In genomic region chr19:35446194-35446593, GRCh38 we compare ENCODE assay signal across 15 cellular contexts. TPM values are rescaled to one million over a fixed set of nuclear protein-coding genes. Genes with fewer than 3 reads are reported as not detected.
DNase-seq lines count a peak whose midpoint lies in the region; ATAC-seq and TF ChIP-seq lines count a peak whose summit lies in the region.
"Had no signal": no experiment of that assay in that cellular context is flagged by ENCODE, and none has a peak within 500 bp of the region (broad histone marks: within the 10 kb centered on the region; RNA-seq: fewer than 3 reads in every experiment).

No MANE protein-coding gene starts in this region.

- TF ChIP-seq POLR2A in spleen (IDR thresholded peaks at IDR 0.05): no peak

- no peak for TF ChIP-seq CTCF in spleen (IDR thresholded peaks at IDR 0.05 in 8 of 11, conservative IDR thresholded peaks at IDR 0.05 in 3 of 11)

- peak overlapping the region in 1 of 8 donors; percentile 28 for H3K4me3 ChIP-seq in spleen
- H3K4me3 ChIP-seq: A549, Peyer's patch, sigmoid colon, tibial nerve had no signal

- H3K36me3 Mint-ChIP-seq in activated CD4-positive, alpha-beta T cell treated with anti-CD3 and anti-CD28 coated beads, Interleukin-2, amount 10 ng/mL, durations not matched to agents 7 days and 5 days (ENCODE audit: low read depth): no peaks in the 10 kb centered on the region
- no peaks in the 10 kb centered on the region for H3K36me3 Mint-ChIP-seq in activated CD4-positive, alpha-beta T cell treated with anti-CD3 and anti-CD28 coated beads, Interleukin-2, amount 10 ng/mL, durations not matched to agents 24 days and 14 days (ENCODE audit: low read depth)
- H3K36me3 Mint-ChIP-seq in activated T-helper 2 cell treated with anti-CD3 and anti-CD28 coated beads, Interferon-gamma antibody, Interleukin-2, Interleukin-4, amounts not matched to agents 10 μg/mL and 5 μg/mL and 100 μg/mL, durations not matched to agents 14 hours and 24 hours and 36 hours (ENCODE audit: low read depth): no peaks in the 10 kb centered on the region

- H3K36me3 ChIP-seq in spleen: peaks cover 0 to 13% (median 0%) of the 10 kb centered on the region in 6 donors
- H3K36me3 ChIP-seq: Peyer's patch, sigmoid colon, tibial nerve had no signal

- 47 to 64% (median 53%) methylated on average over 11 of the region's 11 CpGs for WGBS in spleen, 5 donors

- intact Hi-C loops in activated CD4-positive, alpha-beta T cell treated with anti-CD3 and anti-CD28 coated beads, Interleukin-2, amount 10 ng/mL, durations not matched to agents 24 days and 14 days (cut with micrococcal nuclease): no loop called here
- intact Hi-C loops in activated T-helper 2 cell treated with anti-CD3 and anti-CD28 coated beads, Interferon-gamma antibody, Interleukin-2, Interleukin-4, amounts not matched to agents 10 μg/mL and 5 μg/mL and 100 μg/mL, durations not matched to agents 14 hours and 24 hours and 36 hours (cut with micrococcal nuclease): no loop called here
- intact Hi-C loops in spleen (cut with DNase I; ENCODE audit: low total_unique reads): no loop called here

- no peak overlapping the region for H3K27ac Mint-ChIP-seq in activated CD4-positive, alpha-beta T cell treated with anti-CD3 and anti-CD28 coated beads, Interleukin-2, amount 10 ng/mL, durations not matched to agents 7 days and 5 days
- no peak overlapping the region for H3K27ac Mint-ChIP-seq in activated CD4-positive, alpha-beta T cell treated with anti-CD3 and anti-CD28 coated beads, Interleukin-2, amount 10 ng/mL, durations not matched to agents 24 days and 14 days
- H3K27ac Mint-ChIP-seq in activated T-helper 2 cell treated with anti-CD3 and anti-CD28 coated beads, Interferon-gamma antibody, Interleukin-2, Interleukin-4, amounts not matched to agents 10 μg/mL and 5 μg/mL and 100 μg/mL, durations not matched to agents 14 hours and 24 hours and 36 hours: peak overlapping the region; percentile 12

- H3K27ac ChIP-seq in spleen: peak overlapping the region in 7 of 8 donors; percentile 6 to 91 (median 68)
- H3K27ac ChIP-seq: A549, Peyer's patch, sigmoid colon, tibial nerve had no signal

- H3K27me3 Mint-ChIP-seq in activated CD4-positive, alpha-beta T cell treated with anti-CD3 and anti-CD28 coated beads, Interleukin-2, amount 10 ng/mL, durations not matched to agents 7 days and 5 days: peaks cover 31% of the 10 kb centered on the region
- H3K27me3 Mint-ChIP-seq in activated CD4-positive, alpha-beta T cell treated with anti-CD3 and anti-CD28 coated beads, Interleukin-2, amount 10 ng/mL, durations not matched to agents 24 days and 14 days: peaks cover 44% of the 10 kb centered on the region
- H3K27me3 Mint-ChIP-seq in activated T-helper 2 cell treated with anti-CD3 and anti-CD28 coated beads, Interferon-gamma antibody, Interleukin-2, Interleukin-4, amounts not matched to agents 10 μg/mL and 5 μg/mL and 100 μg/mL, durations not matched to agents 14 hours and 24 hours and 36 hours (ENCODE audit: low read depth): peaks cover 46% of the 10 kb centered on the region

- CTCF ChIA-PET in activated CD4-positive, alpha-beta T cell treated with anti-CD3 and anti-CD28 coated beads, Interleukin-2, amount 10 ng/mL, durations not matched to agents 7 days and 5 days (lab: Charles Lee): no interaction called here

- H3K9me3 ChIP-seq in spleen: no peaks in the 10 kb centered on the region
- H3K9me3 ChIP-seq: A549, Peyer's patch, sigmoid colon, tibial nerve had no signal

- peak; percentile 17 for DNase-seq in activated CD4-positive, alpha-beta T cell treated with anti-CD3 and anti-CD28 coated beads, Interleukin-2, amount 10 ng/mL, durations not matched to agents 7 days and 5 days
- DNase-seq in activated CD4-positive, alpha-beta T cell treated with anti-CD3 and anti-CD28 coated beads, Interleukin-2, amount 10 ng/mL, durations not matched to agents 24 days and 14 days: no peak
- DNase-seq in NOMO-1 (lab: John Stamatoyannopoulos, UW; ENCODE audit: unreplicated experiment in 2 of 2) (peak; percentile 33 to 81), spleen (no peak), amniotic stem cell (lab: John Stamatoyannopoulos, UW) (no peak), cortex of kidney (lab: John Stamatoyannopoulos, UW) (no peak)
- DNase-seq in activated T-helper 2 cell treated with anti-CD3 and anti-CD28 coated beads, Interferon-gamma antibody, Interleukin-2, Interleukin-4, amounts not matched to agents 10 μg/mL and 5 μg/mL and 100 μg/mL, durations not matched to agents 14 hours and 24 hours and 36 hours (ENCODE audit: low spot score): no peak
- DNase-seq: head of caudate nucleus, NCI-H226, Peyer's patch, sigmoid colon, T1000 had no signal

- peaks cover 0 to 61% (median 4%) of the 10 kb centered on the region in 7 donors for H3K27me3 ChIP-seq in spleen (replicated peaks in 1 of 7)
- H3K27me3 ChIP-seq: Peyer's patch had no signal

- peaks cover 29% of the 10 kb centered on the region for H3K4me1 Mint-ChIP-seq in activated CD4-positive, alpha-beta T cell treated with anti-CD3 and anti-CD28 coated beads, Interleukin-2, amount 10 ng/mL, durations not matched to agents 7 days and 5 days
- peaks cover 15% of the 10 kb centered on the region for H3K4me1 Mint-ChIP-seq in activated CD4-positive, alpha-beta T cell treated with anti-CD3 and anti-CD28 coated beads, Interleukin-2, amount 10 ng/mL, durations not matched to agents 24 days and 14 days
- peaks cover 34% of the 10 kb centered on the region for H3K4me1 Mint-ChIP-seq in activated T-helper 2 cell treated with anti-CD3 and anti-CD28 coated beads, Interferon-gamma antibody, Interleukin-2, Interleukin-4, amounts not matched to agents 10 μg/mL and 5 μg/mL and 100 μg/mL, durations not matched to agents 14 hours and 24 hours and 36 hours (ENCODE audit: low read depth)

- ATAC-seq in HG03095 (IDR thresholded peaks at IDR 0.05; ENCODE audit: unreplicated experiment): no peak
- ATAC-seq: A549 had no signal

- H3K4me3 Mint-ChIP-seq in activated CD4-positive, alpha-beta T cell treated with anti-CD3 and anti-CD28 coated beads, Interleukin-2, amount 10 ng/mL, durations not matched to agents 7 days and 5 days: no peak overlapping the region
- H3K4me3 Mint-ChIP-seq in activated CD4-positive, alpha-beta T cell treated with anti-CD3 and anti-CD28 coated beads, Interleukin-2, amount 10 ng/mL, durations not matched to agents 24 days and 14 days: no peak overlapping the region
- no peak overlapping the region for H3K4me3 Mint-ChIP-seq in activated T-helper 2 cell treated with anti-CD3 and anti-CD28 coated beads, Interferon-gamma antibody, Interleukin-2, Interleukin-4, amounts not matched to agents 10 μg/mL and 5 μg/mL and 100 μg/mL, durations not matched to agents 14 hours and 24 hours and 36 hours (ENCODE audit: low read depth)

- peaks cover 25 to 85% (median 68%) of the 10 kb centered on the region in 6 donors for H3K4me1 ChIP-seq in spleen
- H3K4me1 ChIP-seq: A549 had no signal

- no peaks in the 10 kb centered on the region for H3K9me3 Mint-ChIP-seq in activated CD4-positive, alpha-beta T cell treated with anti-CD3 and anti-CD28 coated beads, Interleukin-2, amount 10 ng/mL, durations not matched to agents 7 days and 5 days
- no peaks in the 10 kb centered on the region for H3K9me3 Mint-ChIP-seq in activated CD4-positive, alpha-beta T cell treated with anti-CD3 and anti-CD28 coated beads, Interleukin-2, amount 10 ng/mL, durations not matched to agents 24 days and 14 days
- no peaks in the 10 kb centered on the region for H3K9me3 Mint-ChIP-seq in activated T-helper 2 cell treated with anti-CD3 and anti-CD28 coated beads, Interferon-gamma antibody, Interleukin-2, Interleukin-4, amounts not matched to agents 10 μg/mL and 5 μg/mL and 100 μg/mL, durations not matched to agents 14 hours and 24 hours and 36 hours

- POLR2A ChIA-PET in activated CD4-positive, alpha-beta T cell treated with anti-CD3 and anti-CD28 coated beads, Interleukin-2, amount 10 ng/mL, durations not matched to agents 7 days and 5 days (lab: Charles Lee): no interaction called here

RNA-seq across cellular contexts. Expression of gene FFAR2, which starts 1.9 kb away (rescaled TPM):
- total RNA-seq in activated CD4-positive, alpha-beta T cell treated with anti-CD3 and anti-CD28 coated beads, Interleukin-2, amount 10 ng/mL, durations not matched to agents 7 days and 5 days: not detected
- total RNA-seq in activated CD4-positive, alpha-beta T cell treated with anti-CD3 and anti-CD28 coated beads, Interleukin-2, amount 10 ng/mL, durations not matched to agents 24 days and 14 days: not detected in 2 replicates
- not detected in 2 replicates for total RNA-seq in activated T-helper 2 cell treated with anti-CD3 and anti-CD28 coated beads, Interferon-gamma antibody, Interleukin-2, Interleukin-4, amounts not matched to agents 10 μg/mL and 5 μg/mL and 100 μg/mL, durations not matched to agents 14 hours and 24 hours and 36 hours
- 10 to 100 TPM in 5 of 7 donors, 1 to 10 TPM in 2; 3.0 to 53.5 (median 12.6) TPM for total RNA-seq in spleen
- 1 to 10 TPM in 2 of 3 donors, under 1 TPM in 1; 0.89 to 9.0 (median 5.7) TPM for polyA plus RNA-seq in spleen

RNA-seq across cellular contexts. Expression of gene KRTDAP, which starts 44.1 kb away (rescaled TPM):
- total RNA-seq in activated CD4-positive, alpha-beta T cell treated with anti-CD3 and anti-CD28 coated beads, Interleukin-2, amount 10 ng/mL, durations not matched to agents 7 days and 5 days: not detected
- total RNA-seq in activated CD4-positive, alpha-beta T cell treated with anti-CD3 and anti-CD28 coated beads, Interleukin-2, amount 10 ng/mL, durations not matched to agents 24 days and 14 days: not detected in 2 replicates
- total RNA-seq in activated T-helper 2 cell treated with anti-CD3 and anti-CD28 coated beads, Interferon-gamma antibody, Interleukin-2, Interleukin-4, amounts not matched to agents 10 μg/mL and 5 μg/mL and 100 μg/mL, durations not matched to agents 14 hours and 24 hours and 36 hours: not detected in 2 replicates
- total RNA-seq in spleen: 1 to 10 TPM in 1 of 7 donors, not detected in 6; 3.1 TPM
- polyA plus RNA-seq in spleen: not detected
- total RNA-seq: Peyer's patch, sigmoid colon, tibial nerve had no signal
- polyA plus RNA-seq: A549, sigmoid colon had no signal

Comparison
In these comparisons a context has a peak if more than half of its experiments do, and no peak if none do; other contexts are left out.
1. DNase-seq: peak in activated CD4-positive, alpha-beta T cell treated with anti-CD3 and anti-CD28 coated beads, Interleukin-2, amount 10 ng/mL, durations not matched to agents 7 days and 5 days (single experiment) and NOMO-1 (2 of 2); none in activated CD4-positive, alpha-beta T cell treated with anti-CD3 and anti-CD28 coated beads, Interleukin-2, amount 10 ng/mL, durations not matched to agents 24 days and 14 days (single experiment), activated T-helper 2 cell treated with anti-CD3 and anti-CD28 coated beads, Interferon-gamma antibody, Interleukin-2, Interleukin-4, amounts not matched to agents 10 μg/mL and 5 μg/mL and 100 μg/mL, durations not matched to agents 14 hours and 24 hours and 36 hours (single experiment), spleen (single experiment), amniotic stem cell (single experiment) and cortex of kidney (single experiment).